ENCODE assay signal across 8 cellular contexts in genomic region chr20:31605902-31606677, GRCh38. TPM values are rescaled to one million over a fixed set of nuclear protein-coding genes. Genes with fewer than 3 reads are reported as not detected.
DNase-seq lines count a peak whose midpoint lies in the region; ATAC-seq and TF ChIP-seq lines count a peak whose summit lies in the region.

No MANE protein-coding gene starts in this region.

- H3K4me1 ChIP-seq in Panc1 (ENCODE audit: control insufficient read depth, insufficient read depth, low read length) (peaks cover 66% of the 10 kb centered on the region), thyroid gland (peaks cover 43 to 49% of the 10 kb centered on the region in 2 donors)

- TF ChIP-seq POLR2A in lower leg skin (IDR thresholded peaks at IDR 0.05) (no peak), thyroid gland (IDR thresholded peaks at IDR 0.05) (peak in 1 of 2 donors; percentile 1)

- 3% methylated on average over 27 to 36 of the region's 39 CpGs for WGBS in lower leg skin, 2 donors
- 1 to 3% methylated on average over 16 to 21 of the region's 39 CpGs for WGBS in thyroid gland, 2 donors

- no peaks in the 10 kb centered on the region for H3K27me3 ChIP-seq in Panc1 (ENCODE audit: control insufficient read depth, insufficient read depth, low read length)
- H3K27me3 ChIP-seq in thyroid gland, result no peaks in the 10 kb centered on the region

- no peak overlapping the region for H3K27ac Mint-ChIP-seq in central memory CD8-positive, alpha-beta T cell (ENCODE audit: low read depth)

- peaks cover 32% of the 10 kb centered on the region for H3K27me3 Mint-ChIP-seq in central memory CD8-positive, alpha-beta T cell

- POLR2A ChIA-PET in Panc1 (lab: Charles Lee), result interaction anchor here (0.5 to 3.8 kb wide), 12 partner anchors 10 to 486 kb away, joined by 4 to 76 read pairs (median 14); partner anchors contain the start of gene BCL2L1

- H3K4me3 Mint-ChIP-seq in central memory CD8-positive, alpha-beta T cell, result peak overlapping the region; percentile 91

- intact Hi-C loops in Panc1 (cut with micrococcal nuclease; ENCODE audit: unreplicated experiment), result no loop called here
- intact Hi-C loops in lower leg skin (cut with DNase I; ENCODE audit: low total_unique reads), result no loop called here
- intact Hi-C loops in thyroid gland (cut with DNase I), result no loop called here

- H3K27ac ChIP-seq in Panc1 (ENCODE audit: low read length) (peak overlapping the region; percentile 100), thyroid gland (peak overlapping the region; percentile 97 to 99 (median 98))

- H3K36me3 ChIP-seq in Panc1 (ENCODE audit: control insufficient read depth, insufficient read depth, low read length) (peaks cover 8% of the 10 kb centered on the region), thyroid gland (peaks cover 12 to 17% of the 10 kb centered on the region in 2 donors)

- no peak for ATAC-seq in Panc1
- ATAC-seq in central memory CD8-positive, alpha-beta T cell (replicated peaks; ENCODE audit: extremely low read depth, poor library complexity, severe bottlenecking), result no peak

- in situ Hi-C loops in Panc1 (cut with HindIII; ENCODE audit: low pct_unique_long_range_greater_than_20kb, low sequenced_read_pairs), result no loop called here

- TF ChIP-seq CTCF in Panc1 (IDR thresholded peaks at IDR 0.05), result no peak
- no peak for TF ChIP-seq CTCF in lower leg skin (IDR thresholded peaks at IDR 0.05)
- TF ChIP-seq CTCF in thyroid gland (IDR thresholded peaks at IDR 0.05), result no peak

- no TSS peak for BruUV-seq in Panc1 (replicated peaks; lab: Mats Ljungman, UMichigan)

- DNase-seq in DMS79 treated with DMSO at 0.1 percent for 48 hours (lab: John Stamatoyannopoulos, UW), result peak; percentile 37
- DNase-seq in DMS79 (lab: John Stamatoyannopoulos, UW), result no peak
- no peak for DNase-seq in Panc1 (ENCODE audit: low read depth, low spot score)
- DNase-seq in central memory CD8-positive, alpha-beta T cell (ENCODE audit: low spot score in 2 of 2), result no peak
- peak in 1 of 2 donors; percentile 88 for DNase-seq in lower leg skin (ENCODE audit: low spot score in 2 of 2)
- DNase-seq in thyroid gland, result peak; percentile 30 to 37
- DNase-seq in effector CD4-positive, alpha-beta T cell, result no peak
- DNase-seq in GM19238 (ENCODE audit: insufficient read length, low spot score), result no peak

- CTCF ChIA-PET in Panc1 (lab: Charles Lee), result interaction anchor here (1.0 to 1.1 kb wide), 2 partner anchors 27 to 45 kb away, joined by 5 read pairs; no protein-coding TSS in a partner anchor

- peaks cover 16% of the 10 kb centered on the region for H3K36me3 Mint-ChIP-seq in central memory CD8-positive, alpha-beta T cell (ENCODE audit: insufficient read depth)

- H3K9me3 ChIP-seq in Panc1 (ENCODE audit: control insufficient read depth, insufficient read depth, low read depth, low read length) (no peaks in the 10 kb centered on the region), thyroid gland (no peaks in the 10 kb centered on the region)

- H3K4me3 ChIP-seq in Panc1 (ENCODE audit: low read depth in 2 of 2, low read length in 2 of 2) (peak overlapping the region; percentile 73 to 88), lower leg skin (ENCODE audit: low read depth, poor library complexity, severe bottlenecking) (peak overlapping the region; percentile 91), thyroid gland (replicated peaks in 1 of 3) (peak overlapping the region; percentile 84 to 99 (median 90))

- no peaks in the 10 kb centered on the region for H3K9me3 Mint-ChIP-seq in central memory CD8-positive, alpha-beta T cell

- peaks cover 35% of the 10 kb centered on the region for H3K4me1 Mint-ChIP-seq in central memory CD8-positive, alpha-beta T cell

RNA-seq across cellular contexts. Expression of gene ID1, which starts 1.0 kb away (rescaled TPM):
- total RNA-seq in Panc1 (2021; ENCODE audit: unreplicated experiment) (152 TPM), lower leg skin (100 to 1,000 TPM; 237 to 353 (median 301) TPM), thyroid gland (1,000 to 10,000 TPM; 1,083 to 1,350 (median 1,205) TPM)
- 185 TPM for polyA plus RNA-seq in Panc1 (2012; ENCODE audit: insufficient read length)

RNA-seq across cellular contexts. Expression of gene COX4I2, which starts 31.6 kb away (rescaled TPM):
- not detected for total RNA-seq in Panc1 (2021; ENCODE audit: unreplicated experiment)
- polyA plus RNA-seq in Panc1 (2012; ENCODE audit: insufficient read length), result not detected
- total RNA-seq in lower leg skin, result 10 to 100 TPM in 1 of 4 donors, 1 to 10 TPM in 2, under 1 TPM in 1; 0.67 to 19.0 (median 3.3) TPM
- total RNA-seq in thyroid gland, result 1 to 10 TPM; 1.1 to 4.8 (median 3.4) TPM

Comparison
In these comparisons a context has a peak if more than half of its experiments do, and no peak if none do; other contexts are left out.
1. DNase-seq: peak in DMS79 treated with DMSO at 0.1 percent for 48 hours (single experiment) and thyroid gland (2 of 2); none in DMS79 (single experiment), Panc1 (single experiment), central memory CD8-positive, alpha-beta T cell (0 of 2), effector CD4-positive, alpha-beta T cell (single experiment) and GM19238 (single experiment).
2. Peak in every context shown above with its lines, with median percentiles within 50 percentile points of each other: H3K4me3 ChIP-seq.